1 cellular context compared by ENCODE assay signal in the genomic region with DNA sequence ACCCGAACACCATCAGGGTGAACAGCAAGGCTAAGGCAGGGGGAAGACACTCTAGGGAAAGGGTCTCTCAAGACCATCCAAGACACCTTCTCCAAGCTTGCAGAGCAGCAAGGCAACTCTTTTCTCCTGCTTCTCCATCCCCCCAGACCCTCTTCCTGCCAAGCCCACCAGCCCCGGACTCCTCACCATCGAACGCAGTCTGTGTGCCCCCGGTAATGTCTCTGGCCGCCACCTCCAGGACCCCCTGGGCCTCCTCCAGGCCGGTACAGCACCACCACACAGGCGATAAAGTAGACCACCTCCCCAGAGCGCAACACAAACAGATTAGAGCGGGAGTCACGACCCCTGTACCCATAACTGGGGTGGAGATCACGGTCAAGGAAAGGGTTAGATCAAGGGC.
TF ChIP-seq lines count a peak whose summit lies in the region.

No MANE protein-coding gene starts in this region.

TF ChIP-seq in H1, 55 proteins besides CTCF, POLR2A, EP300 and RAD21:
- TF ChIP-seq, protein P1, sequence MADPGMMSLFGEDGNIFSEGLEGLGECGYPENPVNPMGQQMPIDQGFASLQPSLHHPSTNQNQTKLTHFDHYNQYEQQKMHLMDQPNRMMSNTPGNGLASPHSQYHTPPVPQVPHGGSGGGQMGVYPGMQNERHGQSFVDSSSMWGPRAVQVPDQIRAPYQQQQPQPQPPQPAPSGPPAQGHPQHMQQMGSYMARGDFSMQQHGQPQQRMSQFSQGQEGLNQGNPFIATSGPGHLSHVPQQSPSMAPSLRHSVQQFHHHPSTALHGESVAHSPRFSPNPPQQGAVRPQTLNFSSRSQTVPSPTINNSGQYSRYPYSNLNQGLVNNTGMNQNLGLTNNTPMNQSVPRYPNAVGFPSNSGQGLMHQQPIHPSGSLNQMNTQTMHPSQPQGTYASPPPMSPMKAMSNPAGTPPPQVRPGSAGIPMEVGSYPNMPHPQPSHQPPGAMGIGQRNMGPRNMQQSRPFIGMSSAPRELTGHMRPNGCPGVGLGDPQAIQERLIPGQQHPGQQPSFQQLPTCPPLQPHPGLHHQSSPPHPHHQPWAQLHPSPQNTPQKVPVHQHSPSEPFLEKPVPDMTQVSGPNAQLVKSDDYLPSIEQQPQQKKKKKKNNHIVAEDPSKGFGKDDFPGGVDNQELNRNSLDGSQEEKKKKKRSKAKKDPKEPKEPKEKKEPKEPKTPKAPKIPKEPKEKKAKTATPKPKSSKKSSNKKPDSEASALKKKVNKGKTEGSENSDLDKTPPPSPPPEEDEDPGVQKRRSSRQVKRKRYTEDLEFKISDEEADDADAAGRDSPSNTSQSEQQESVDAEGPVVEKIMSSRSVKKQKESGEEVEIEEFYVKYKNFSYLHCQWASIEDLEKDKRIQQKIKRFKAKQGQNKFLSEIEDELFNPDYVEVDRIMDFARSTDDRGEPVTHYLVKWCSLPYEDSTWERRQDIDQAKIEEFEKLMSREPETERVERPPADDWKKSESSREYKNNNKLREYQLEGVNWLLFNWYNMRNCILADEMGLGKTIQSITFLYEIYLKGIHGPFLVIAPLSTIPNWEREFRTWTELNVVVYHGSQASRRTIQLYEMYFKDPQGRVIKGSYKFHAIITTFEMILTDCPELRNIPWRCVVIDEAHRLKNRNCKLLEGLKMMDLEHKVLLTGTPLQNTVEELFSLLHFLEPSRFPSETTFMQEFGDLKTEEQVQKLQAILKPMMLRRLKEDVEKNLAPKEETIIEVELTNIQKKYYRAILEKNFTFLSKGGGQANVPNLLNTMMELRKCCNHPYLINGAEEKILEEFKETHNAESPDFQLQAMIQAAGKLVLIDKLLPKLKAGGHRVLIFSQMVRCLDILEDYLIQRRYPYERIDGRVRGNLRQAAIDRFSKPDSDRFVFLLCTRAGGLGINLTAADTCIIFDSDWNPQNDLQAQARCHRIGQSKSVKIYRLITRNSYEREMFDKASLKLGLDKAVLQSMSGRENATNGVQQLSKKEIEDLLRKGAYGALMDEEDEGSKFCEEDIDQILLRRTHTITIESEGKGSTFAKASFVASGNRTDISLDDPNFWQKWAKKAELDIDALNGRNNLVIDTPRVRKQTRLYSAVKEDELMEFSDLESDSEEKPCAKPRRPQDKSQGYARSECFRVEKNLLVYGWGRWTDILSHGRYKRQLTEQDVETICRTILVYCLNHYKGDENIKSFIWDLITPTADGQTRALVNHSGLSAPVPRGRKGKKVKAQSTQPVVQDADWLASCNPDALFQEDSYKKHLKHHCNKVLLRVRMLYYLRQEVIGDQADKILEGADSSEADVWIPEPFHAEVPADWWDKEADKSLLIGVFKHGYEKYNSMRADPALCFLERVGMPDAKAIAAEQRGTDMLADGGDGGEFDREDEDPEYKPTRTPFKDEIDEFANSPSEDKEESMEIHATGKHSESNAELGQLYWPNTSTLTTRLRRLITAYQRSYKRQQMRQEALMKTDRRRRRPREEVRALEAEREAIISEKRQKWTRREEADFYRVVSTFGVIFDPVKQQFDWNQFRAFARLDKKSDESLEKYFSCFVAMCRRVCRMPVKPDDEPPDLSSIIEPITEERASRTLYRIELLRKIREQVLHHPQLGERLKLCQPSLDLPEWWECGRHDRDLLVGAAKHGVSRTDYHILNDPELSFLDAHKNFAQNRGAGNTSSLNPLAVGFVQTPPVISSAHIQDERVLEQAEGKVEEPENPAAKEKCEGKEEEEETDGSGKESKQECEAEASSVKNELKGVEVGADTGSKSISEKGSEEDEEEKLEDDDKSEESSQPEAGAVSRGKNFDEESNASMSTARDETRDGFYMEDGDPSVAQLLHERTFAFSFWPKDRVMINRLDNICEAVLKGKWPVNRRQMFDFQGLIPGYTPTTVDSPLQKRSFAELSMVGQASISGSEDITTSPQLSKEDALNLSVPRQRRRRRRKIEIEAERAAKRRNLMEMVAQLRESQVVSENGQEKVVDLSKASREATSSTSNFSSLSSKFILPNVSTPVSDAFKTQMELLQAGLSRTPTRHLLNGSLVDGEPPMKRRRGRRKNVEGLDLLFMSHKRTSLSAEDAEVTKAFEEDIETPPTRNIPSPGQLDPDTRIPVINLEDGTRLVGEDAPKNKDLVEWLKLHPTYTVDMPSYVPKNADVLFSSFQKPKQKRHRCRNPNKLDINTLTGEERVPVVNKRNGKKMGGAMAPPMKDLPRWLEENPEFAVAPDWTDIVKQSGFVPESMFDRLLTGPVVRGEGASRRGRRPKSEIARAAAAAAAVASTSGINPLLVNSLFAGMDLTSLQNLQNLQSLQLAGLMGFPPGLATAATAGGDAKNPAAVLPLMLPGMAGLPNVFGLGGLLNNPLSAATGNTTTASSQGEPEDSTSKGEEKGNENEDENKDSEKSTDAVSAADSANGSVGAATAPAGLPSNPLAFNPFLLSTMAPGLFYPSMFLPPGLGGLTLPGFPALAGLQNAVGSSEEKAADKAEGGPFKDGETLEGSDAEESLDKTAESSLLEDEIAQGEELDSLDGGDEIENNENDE (IDR thresholded peaks at IDR 0.05; ENCODE audit: insufficient replicate concordance, low read length): no peak
- TF ChIP-seq HDAC6 (IDR thresholded peaks at IDR 0.05; ENCODE audit: low read depth, low read length) (no peak), HDAC2 (IDR thresholded peaks at IDR 0.05; ENCODE audit: borderline replicate concordance in 1 of 2, low read depth in 2 of 2, low read length in 2 of 2) (no peak), JUN (IDR thresholded peaks at IDR 0.05; ENCODE audit: low read depth, low read length) (no peak), SRF (IDR thresholded peaks at IDR 0.05; ENCODE audit: low read depth, low read length) (no peak), NRF1 (IDR thresholded peaks at IDR 0.05; ENCODE audit: low read depth, low read length) (no peak), SP2 (IDR thresholded peaks at IDR 0.05; ENCODE audit: low read length) (no peak), CHD2 (IDR thresholded peaks at IDR 0.05; ENCODE audit: low read length) (no peak), EGR1 (IDR thresholded peaks at IDR 0.05; ENCODE audit: borderline replicate concordance, low read depth, low read length) (no peak), BRCA1 (IDR thresholded peaks at IDR 0.05; ENCODE audit: low read depth, low read length) (no peak), YY1 (IDR thresholded peaks at IDR 0.05; ENCODE audit: low read depth, low read length) (no peak), CBX5 (IDR thresholded peaks at IDR 0.05; ENCODE audit: low read depth, low read length) (no peak), KDM1A (IDR thresholded peaks at IDR 0.05; ENCODE audit: borderline replicate concordance, low read length) (no peak)
- TF ChIP-seq, protein P2, sequence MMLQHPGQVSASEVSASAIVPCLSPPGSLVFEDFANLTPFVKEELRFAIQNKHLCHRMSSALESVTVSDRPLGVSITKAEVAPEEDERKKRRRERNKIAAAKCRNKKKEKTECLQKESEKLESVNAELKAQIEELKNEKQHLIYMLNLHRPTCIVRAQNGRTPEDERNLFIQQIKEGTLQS (IDR thresholded peaks at IDR 0.05; ENCODE audit: insufficient read depth, low read depth, low read length): no peak
